1 cellular context compared by ENCODE assay signal in the genomic region with DNA sequence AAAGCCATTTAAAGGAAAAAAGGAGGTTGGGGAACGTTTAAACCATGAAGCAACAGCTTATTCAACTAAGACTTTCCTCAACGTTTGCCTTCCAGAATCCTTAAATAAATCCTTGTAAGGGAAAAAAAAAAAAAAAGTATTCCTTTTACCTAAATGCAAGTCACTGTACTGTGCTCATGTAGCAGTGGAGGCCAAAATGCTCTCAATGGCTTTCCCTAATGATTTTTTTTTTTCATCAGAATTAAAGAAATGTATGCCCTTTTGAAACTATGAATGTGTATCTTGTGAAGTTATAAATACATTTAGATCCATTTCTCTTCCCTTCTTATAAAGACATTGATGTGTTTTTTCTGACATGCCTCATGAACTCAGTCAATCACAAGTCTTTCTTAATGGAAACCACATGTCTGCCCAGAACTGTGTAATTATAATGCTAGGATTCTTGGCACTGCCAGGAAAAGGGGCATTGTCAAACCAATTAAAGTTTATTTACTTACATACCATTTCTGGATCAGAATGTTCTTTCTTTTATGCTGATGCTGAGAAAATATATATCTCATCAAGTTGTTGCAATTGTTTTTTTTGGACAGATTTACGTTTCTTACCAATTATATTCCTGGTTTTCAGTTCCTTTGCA.
TF ChIP-seq lines count a peak whose summit lies in the region.

No MANE protein-coding gene starts in this region.

TF ChIP-seq in HEK293, 187 proteins besides CTCF, POLR2A, EP300 and RAD21 (continued from another document and continues in another):
- TF ChIP-seq, protein P1, sequence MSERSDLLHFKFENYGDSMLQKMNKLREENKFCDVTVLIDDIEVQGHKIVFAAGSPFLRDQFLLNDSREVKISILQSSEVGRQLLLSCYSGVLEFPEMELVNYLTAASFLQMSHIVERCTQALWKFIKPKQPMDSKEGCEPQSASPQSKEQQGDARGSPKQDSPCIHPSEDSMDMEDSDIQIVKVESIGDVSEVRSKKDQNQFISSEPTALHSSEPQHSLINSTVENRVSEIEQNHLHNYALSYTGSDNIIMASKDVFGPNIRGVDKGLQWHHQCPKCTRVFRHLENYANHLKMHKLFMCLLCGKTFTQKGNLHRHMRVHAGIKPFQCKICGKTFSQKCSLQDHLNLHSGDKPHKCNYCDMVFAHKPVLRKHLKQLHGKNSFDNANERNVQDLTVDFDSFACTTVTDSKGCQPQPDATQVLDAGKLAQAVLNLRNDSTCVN (tag by site-specific recombination; optimal IDR thresholded peaks at IDR 0.05), result no peak
- TF ChIP-seq KLF16 (tag by site-specific recombination; IDR thresholded peaks at IDR 0.05) (no peak), MZF1 (tag by site-specific recombination; IDR thresholded peaks at IDR 0.05; ENCODE audit: borderline replicate concordance) (no peak; the same call in 1 of the 2 replicates), ZNF600 (tag by site-specific recombination; IDR thresholded peaks at IDR 0.05) (no peak), OSR2 (tag by site-specific recombination; IDR thresholded peaks at IDR 0.05) (peak; percentile 64), PRDM1 (tag by site-specific recombination; IDR thresholded peaks at IDR 0.05) (no peak), ZNF843 (tag by site-specific recombination; IDR thresholded peaks at IDR 0.05) (peak; percentile 78), ZNF366 (tag by site-specific recombination; conservative IDR thresholded peaks at IDR 0.05) (no peak), ZNF585B (tag by site-specific recombination; IDR thresholded peaks at IDR 0.05) (peak; percentile 62), ZNF292 (tag by site-specific recombination; IDR thresholded peaks at IDR 0.05; ENCODE audit: borderline replicate concordance, low read depth) (no peak), ZNF776 (tag by site-specific recombination; IDR thresholded peaks at IDR 0.05; ENCODE audit: borderline replicate concordance) (no peak), ZNF560 (tag by site-specific recombination; IDR thresholded peaks at IDR 0.05; ENCODE audit: borderline replicate concordance) (no peak), GLIS1 (tag by site-specific recombination; IDR thresholded peaks at IDR 0.05) (no peak), ZNF510 (tag by site-specific recombination; IDR thresholded peaks at IDR 0.05; ENCODE audit: insufficient replicate concordance) (no peak), ZSCAN30 (tag by site-specific recombination; IDR thresholded peaks at IDR 0.05) (no peak), ZNF48 (tag by site-specific recombination; IDR thresholded peaks at IDR 0.05) (no peak), ZFP3 (tag by site-specific recombination; IDR thresholded peaks at IDR 0.05; ENCODE audit: low read depth) (no peak), ZNF19 (tag by site-specific recombination; IDR thresholded peaks at IDR 0.05; ENCODE audit: low read depth) (no peak), FEZF1 (tag by site-specific recombination; IDR thresholded peaks at IDR 0.05) (peak; percentile 88), MYNN (tag by site-specific recombination; IDR thresholded peaks at IDR 0.05; ENCODE audit: borderline replicate concordance) (no peak), OVOL3 (tag by site-specific recombination; IDR thresholded peaks at IDR 0.05) (no peak), SCRT1 (tag by site-specific recombination; IDR thresholded peaks at IDR 0.05; ENCODE audit: borderline replicate concordance) (no peak; the same call in 1 of the 2 replicates), REPIN1 (tag by site-specific recombination; IDR thresholded peaks at IDR 0.05; ENCODE audit: low read depth) (no peak), SP7 (tag by site-specific recombination; IDR thresholded peaks at IDR 0.05) (peak; percentile 77), ZNF132 (tag by site-specific recombination; IDR thresholded peaks at IDR 0.05; ENCODE audit: borderline replicate concordance) (no peak), ZBTB17 (tag by site-specific recombination; IDR thresholded peaks at IDR 0.05) (peak; percentile 55; the same call in 1 of the 2 replicates), EGR2 (tag by site-specific recombination; IDR thresholded peaks at IDR 0.05; ENCODE audit: low read depth) (no peak), YY1 (tag by site-specific recombination; IDR thresholded peaks at IDR 0.05) (no peak), BCL11A (tag by site-specific recombination; IDR thresholded peaks at IDR 0.05; ENCODE audit: low read depth) (no peak; the same call in 1 of the 2 replicates), ZBTB21 (tag by site-specific recombination; IDR thresholded peaks at IDR 0.05) (no peak)
- TF ChIP-seq, protein P2, sequence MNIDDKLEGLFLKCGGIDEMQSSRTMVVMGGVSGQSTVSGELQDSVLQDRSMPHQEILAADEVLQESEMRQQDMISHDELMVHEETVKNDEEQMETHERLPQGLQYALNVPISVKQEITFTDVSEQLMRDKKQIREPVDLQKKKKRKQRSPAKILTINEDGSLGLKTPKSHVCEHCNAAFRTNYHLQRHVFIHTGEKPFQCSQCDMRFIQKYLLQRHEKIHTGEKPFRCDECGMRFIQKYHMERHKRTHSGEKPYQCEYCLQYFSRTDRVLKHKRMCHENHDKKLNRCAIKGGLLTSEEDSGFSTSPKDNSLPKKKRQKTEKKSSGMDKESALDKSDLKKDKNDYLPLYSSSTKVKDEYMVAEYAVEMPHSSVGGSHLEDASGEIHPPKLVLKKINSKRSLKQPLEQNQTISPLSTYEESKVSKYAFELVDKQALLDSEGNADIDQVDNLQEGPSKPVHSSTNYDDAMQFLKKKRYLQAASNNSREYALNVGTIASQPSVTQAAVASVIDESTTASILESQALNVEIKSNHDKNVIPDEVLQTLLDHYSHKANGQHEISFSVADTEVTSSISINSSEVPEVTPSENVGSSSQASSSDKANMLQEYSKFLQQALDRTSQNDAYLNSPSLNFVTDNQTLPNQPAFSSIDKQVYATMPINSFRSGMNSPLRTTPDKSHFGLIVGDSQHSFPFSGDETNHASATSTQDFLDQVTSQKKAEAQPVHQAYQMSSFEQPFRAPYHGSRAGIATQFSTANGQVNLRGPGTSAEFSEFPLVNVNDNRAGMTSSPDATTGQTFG (tag by site-specific recombination; IDR thresholded peaks at IDR 0.05; ENCODE audit: borderline replicate concordance), result no peak
- TF ChIP-seq, protein P3, sequence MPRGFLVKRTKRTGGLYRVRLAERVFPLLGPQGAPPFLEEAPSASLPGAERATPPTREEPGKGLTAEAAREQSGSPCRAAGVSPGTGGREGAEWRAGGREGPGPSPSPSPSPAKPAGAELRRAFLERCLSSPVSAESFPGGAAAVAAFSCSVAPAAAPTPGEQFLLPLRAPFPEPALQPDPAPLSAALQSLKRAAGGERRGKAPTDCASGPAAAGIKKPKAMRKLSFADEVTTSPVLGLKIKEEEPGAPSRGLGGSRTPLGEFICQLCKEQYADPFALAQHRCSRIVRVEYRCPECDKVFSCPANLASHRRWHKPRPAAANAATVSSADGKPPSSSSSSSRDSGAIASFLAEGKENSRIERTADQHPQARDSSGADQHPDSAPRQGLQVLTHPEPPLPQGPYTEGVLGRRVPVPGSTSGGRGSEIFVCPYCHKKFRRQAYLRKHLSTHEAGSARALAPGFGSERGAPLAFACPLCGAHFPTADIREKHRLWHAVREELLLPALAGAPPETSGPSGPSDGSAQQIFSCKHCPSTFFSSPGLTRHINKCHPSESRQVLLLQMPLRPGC (tag by site-specific recombination; IDR thresholded peaks at IDR 0.05), result no peak
- TF ChIP-seq, protein P4, sequence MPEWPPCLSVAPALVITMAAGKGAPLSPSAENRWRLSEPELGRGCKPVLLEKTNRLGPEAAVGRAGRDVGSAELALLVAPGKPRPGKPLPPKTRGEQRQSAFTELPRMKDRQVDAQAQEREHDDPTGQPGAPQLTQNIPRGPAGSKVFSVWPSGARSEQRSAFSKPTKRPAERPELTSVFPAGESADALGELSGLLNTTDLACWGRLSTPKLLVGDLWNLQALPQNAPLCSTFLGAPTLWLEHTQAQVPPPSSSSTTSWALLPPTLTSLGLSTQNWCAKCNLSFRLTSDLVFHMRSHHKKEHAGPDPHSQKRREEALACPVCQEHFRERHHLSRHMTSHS (tag by site-specific recombination; IDR thresholded peaks at IDR 0.05), result no peak
- TF ChIP-seq, protein P5, sequence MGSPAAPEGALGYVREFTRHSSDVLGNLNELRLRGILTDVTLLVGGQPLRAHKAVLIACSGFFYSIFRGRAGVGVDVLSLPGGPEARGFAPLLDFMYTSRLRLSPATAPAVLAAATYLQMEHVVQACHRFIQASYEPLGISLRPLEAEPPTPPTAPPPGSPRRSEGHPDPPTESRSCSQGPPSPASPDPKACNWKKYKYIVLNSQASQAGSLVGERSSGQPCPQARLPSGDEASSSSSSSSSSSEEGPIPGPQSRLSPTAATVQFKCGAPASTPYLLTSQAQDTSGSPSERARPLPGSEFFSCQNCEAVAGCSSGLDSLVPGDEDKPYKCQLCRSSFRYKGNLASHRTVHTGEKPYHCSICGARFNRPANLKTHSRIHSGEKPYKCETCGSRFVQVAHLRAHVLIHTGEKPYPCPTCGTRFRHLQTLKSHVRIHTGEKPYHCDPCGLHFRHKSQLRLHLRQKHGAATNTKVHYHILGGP (tag by site-specific recombination; IDR thresholded peaks at IDR 0.05), result peak; percentile 30; the same call in 1 of the 2 replicates
- TF ChIP-seq, protein P6, sequence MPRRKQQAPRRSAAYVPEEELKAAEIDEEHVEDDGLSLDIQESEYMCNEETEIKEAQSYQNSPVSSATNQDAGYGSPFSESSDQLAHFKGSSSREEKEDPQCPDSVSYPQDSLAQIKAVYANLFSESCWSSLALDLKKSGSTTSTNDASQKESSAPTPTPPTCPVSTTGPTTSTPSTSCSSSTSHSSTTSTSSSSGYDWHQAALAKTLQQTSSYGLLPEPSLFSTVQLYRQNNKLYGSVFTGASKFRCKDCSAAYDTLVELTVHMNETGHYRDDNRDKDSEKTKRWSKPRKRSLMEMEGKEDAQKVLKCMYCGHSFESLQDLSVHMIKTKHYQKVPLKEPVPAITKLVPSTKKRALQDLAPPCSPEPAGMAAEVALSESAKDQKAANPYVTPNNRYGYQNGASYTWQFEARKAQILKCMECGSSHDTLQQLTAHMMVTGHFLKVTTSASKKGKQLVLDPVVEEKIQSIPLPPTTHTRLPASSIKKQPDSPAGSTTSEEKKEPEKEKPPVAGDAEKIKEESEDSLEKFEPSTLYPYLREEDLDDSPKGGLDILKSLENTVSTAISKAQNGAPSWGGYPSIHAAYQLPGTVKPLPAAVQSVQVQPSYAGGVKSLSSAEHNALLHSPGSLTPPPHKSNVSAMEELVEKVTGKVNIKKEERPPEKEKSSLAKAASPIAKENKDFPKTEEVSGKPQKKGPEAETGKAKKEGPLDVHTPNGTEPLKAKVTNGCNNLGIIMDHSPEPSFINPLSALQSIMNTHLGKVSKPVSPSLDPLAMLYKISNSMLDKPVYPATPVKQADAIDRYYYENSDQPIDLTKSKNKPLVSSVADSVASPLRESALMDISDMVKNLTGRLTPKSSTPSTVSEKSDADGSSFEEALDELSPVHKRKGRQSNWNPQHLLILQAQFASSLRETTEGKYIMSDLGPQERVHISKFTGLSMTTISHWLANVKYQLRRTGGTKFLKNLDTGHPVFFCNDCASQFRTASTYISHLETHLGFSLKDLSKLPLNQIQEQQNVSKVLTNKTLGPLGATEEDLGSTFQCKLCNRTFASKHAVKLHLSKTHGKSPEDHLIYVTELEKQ (tag by site-specific recombination; IDR thresholded peaks at IDR 0.05; ENCODE audit: borderline replicate concordance), result no peak
- TF ChIP-seq, protein P7, sequence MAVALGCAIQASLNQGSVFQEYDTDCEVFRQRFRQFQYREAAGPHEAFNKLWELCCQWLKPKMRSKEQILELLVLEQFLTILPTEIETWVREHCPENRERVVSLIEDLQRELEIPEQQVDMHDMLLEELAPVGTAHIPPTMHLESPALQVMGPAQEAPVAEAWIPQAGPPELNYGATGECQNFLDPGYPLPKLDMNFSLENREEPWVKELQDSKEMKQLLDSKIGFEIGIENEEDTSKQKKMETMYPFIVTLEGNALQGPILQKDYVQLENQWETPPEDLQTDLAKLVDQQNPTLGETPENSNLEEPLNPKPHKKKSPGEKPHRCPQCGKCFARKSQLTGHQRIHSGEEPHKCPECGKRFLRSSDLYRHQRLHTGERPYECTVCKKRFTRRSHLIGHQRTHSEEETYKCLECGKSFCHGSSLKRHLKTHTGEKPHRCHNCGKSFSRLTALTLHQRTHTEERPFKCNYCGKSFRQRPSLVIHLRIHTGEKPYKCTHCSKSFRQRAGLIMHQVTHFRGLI (tag by site-specific recombination; IDR thresholded peaks at IDR 0.05), result no peak
- TF ChIP-seq, protein P8, sequence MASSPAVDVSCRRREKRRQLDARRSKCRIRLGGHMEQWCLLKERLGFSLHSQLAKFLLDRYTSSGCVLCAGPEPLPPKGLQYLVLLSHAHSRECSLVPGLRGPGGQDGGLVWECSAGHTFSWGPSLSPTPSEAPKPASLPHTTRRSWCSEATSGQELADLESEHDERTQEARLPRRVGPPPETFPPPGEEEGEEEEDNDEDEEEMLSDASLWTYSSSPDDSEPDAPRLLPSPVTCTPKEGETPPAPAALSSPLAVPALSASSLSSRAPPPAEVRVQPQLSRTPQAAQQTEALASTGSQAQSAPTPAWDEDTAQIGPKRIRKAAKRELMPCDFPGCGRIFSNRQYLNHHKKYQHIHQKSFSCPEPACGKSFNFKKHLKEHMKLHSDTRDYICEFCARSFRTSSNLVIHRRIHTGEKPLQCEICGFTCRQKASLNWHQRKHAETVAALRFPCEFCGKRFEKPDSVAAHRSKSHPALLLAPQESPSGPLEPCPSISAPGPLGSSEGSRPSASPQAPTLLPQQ (tag by site-specific recombination; IDR thresholded peaks at IDR 0.05), result 0 out of 2 replicates have a peak, but pooled peaks have one; percentile 16
- TF ChIP-seq, protein P9, sequence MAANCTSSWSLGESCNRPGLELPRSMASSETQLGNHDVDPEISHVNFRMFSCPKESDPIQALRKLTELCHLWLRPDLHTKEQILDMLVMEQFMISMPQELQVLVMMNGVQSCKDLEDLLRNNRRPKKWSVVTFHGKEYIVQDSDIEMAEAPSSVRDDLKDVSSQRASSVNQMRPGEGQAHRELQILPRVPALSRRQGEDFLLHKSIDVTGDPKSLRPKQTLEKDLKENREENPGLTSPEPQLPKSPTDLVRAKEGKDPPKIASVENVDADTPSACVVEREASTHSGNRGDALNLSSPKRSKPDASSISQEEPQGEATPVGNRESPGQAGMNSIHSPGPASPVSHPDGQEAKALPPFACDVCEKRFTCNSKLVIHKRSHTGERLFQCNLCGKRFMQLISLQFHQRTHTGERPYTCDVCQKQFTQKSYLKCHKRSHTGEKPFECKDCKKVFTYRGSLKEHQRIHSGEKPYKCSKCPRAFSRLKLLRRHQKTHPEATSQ (tag by site-specific recombination; IDR thresholded peaks at IDR 0.05), result no peak
- TF ChIP-seq, protein P10, sequence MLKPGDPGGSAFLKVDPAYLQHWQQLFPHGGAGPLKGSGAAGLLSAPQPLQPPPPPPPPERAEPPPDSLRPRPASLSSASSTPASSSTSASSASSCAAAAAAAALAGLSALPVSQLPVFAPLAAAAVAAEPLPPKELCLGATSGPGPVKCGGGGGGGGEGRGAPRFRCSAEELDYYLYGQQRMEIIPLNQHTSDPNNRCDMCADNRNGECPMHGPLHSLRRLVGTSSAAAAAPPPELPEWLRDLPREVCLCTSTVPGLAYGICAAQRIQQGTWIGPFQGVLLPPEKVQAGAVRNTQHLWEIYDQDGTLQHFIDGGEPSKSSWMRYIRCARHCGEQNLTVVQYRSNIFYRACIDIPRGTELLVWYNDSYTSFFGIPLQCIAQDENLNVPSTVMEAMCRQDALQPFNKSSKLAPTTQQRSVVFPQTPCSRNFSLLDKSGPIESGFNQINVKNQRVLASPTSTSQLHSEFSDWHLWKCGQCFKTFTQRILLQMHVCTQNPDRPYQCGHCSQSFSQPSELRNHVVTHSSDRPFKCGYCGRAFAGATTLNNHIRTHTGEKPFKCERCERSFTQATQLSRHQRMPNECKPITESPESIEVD (tag by site-specific recombination; IDR thresholded peaks at IDR 0.05), result peak; percentile 88
